ENCODE assay signal across 18 cellular contexts in genomic region chr5:173757817-173758216, GRCh38.
A peak's percentile ranks its signal among the peaks of the same experiment; 100 is the strongest.
DNase-seq lines count a peak whose midpoint lies in the region; ATAC-seq and TF ChIP-seq lines count a peak whose summit lies in the region.
"Had no signal": no experiment of that assay in that cellular context is flagged by ENCODE, and none has a peak within 500 bp of the region (broad histone marks: within the 10 kb centered on the region; RNA-seq: fewer than 3 reads in every experiment).

No MANE protein-coding gene starts in this region.

- TF ChIP-seq CTCF in GM23338 (conservative IDR thresholded peaks at IDR 0.05; ENCODE audit: low read depth in 2 of 2) (no peak), WERI-Rb-1 (IDR thresholded peaks at IDR 0.05; ENCODE audit: low read depth, low read length) (no peak), glutamatergic neuron (IDR thresholded peaks at IDR 0.05; ENCODE audit: partially characterized antibody, unreplicated experiment) (no peak)

- H3K27me3 Mint-ChIP-seq in GM23338 (ENCODE audit: insufficient read depth, low read depth, poor library complexity) (peaks cover 4% of the 10 kb centered on the region), glutamatergic neuron (ENCODE audit: unreplicated experiment) (peaks cover 4% of the 10 kb centered on the region)

- no peak overlapping the region for H3K27ac ChIP-seq in GM23338 (ENCODE audit: low read depth)
- peak overlapping the region; percentile 93 for H3K27ac ChIP-seq in WERI-Rb-1
- H3K27ac ChIP-seq: BLaER1, RWPE1, SJSA1 had no signal

- H3K36me3 ChIP-seq in GM23338 (ENCODE audit: insufficient read depth) (no peaks in the 10 kb centered on the region), WERI-Rb-1 (no peaks in the 10 kb centered on the region)
- H3K36me3 ChIP-seq: BLaER1, SJSA1 had no signal

- H3K4me3 Mint-ChIP-seq in GM23338 (no peak overlapping the region), glutamatergic neuron (ENCODE audit: unreplicated experiment) (peak overlapping the region; percentile 16)
- H3K4me3 Mint-ChIP-seq: IgD-negative memory B cell had no signal

- intact Hi-C loops in posterior vena cava (cut with DNase I): no loop called here

- H3K27me3 ChIP-seq in GM23338 (ENCODE audit: insufficient read depth) (no peaks in the 10 kb centered on the region), WERI-Rb-1 (ENCODE audit: insufficient read depth, low read depth, severe bottlenecking) (no peaks in the 10 kb centered on the region)
- H3K27me3 ChIP-seq: BLaER1, SJSA1 had no signal

- H3K9me3 Mint-ChIP-seq in GM23338 (no peaks in the 10 kb centered on the region; the same call in 2 of the 3 replicates), glutamatergic neuron (ENCODE audit: unreplicated experiment) (peaks cover 5% of the 10 kb centered on the region)
- H3K9me3 Mint-ChIP-seq: IgD-negative memory B cell had no signal

- H3K9me3 ChIP-seq in WERI-Rb-1 (ENCODE audit: severe bottlenecking): no peaks in the 10 kb centered on the region
- H3K9me3 ChIP-seq: BLaER1, SJSA1 had no signal

- no peaks in the 10 kb centered on the region for H3K79me2 ChIP-seq in GM23338 (replicated peaks; ENCODE audit: insufficient read depth)

- H3K27ac Mint-ChIP-seq in GM23338 (no peak overlapping the region), glutamatergic neuron (ENCODE audit: unreplicated experiment) (peak overlapping the region; percentile 74)
- H3K27ac Mint-ChIP-seq: IgD-negative memory B cell had no signal

- peak overlapping the region; percentile 74; the same call in 1 of the 2 replicates for H2AFZ ChIP-seq in GM23338

- no peaks in the 10 kb centered on the region for H4K20me1 ChIP-seq in GM23338 (replicated peaks; ENCODE audit: insufficient read depth)
- H4K20me1 ChIP-seq: BLaER1 had no signal

- no peak for DNase-seq in GM23338 (ENCODE audit: low spot score)
- DNase-seq in WERI-Rb-1: peak; percentile 83
- no peak for DNase-seq in glutamatergic neuron
- peak; percentile 62 for DNase-seq in posterior vena cava (ENCODE audit: low spot score)
- DNase-seq in HuH-7 (ENCODE audit: low spot score): no peak
- DNase-seq in NCI-H1105 treated with DMSO at 0.1 percent for 48 hours (lab: John Stamatoyannopoulos, UW): no peak
- DNase-seq: DMS 273 treated with DMSO at 0.1 percent for 48 hours; HCEC 1CT; NCI-H1417 treated with DMSO at 0.1 percent for 48 hours; NCI-H2029 treated with DMSO at 0.1 percent for 48 hours; NCI-H526; NK-92 treated with Interleukin-12 subunit alpha and Interleukin-12 subunit beta, amount 100 ng/mL, for 24 hours; OCI-M1 had no signal

- ATAC-seq in GM23338 (no peak), GM21786 (IDR thresholded peaks at IDR 0.05; ENCODE audit: unreplicated experiment) (no peak)

- H3K4me1 Mint-ChIP-seq in GM23338: peaks cover 11% of the 10 kb centered on the region
- peaks cover 41% of the 10 kb centered on the region for H3K4me1 Mint-ChIP-seq in glutamatergic neuron (ENCODE audit: low read depth, unreplicated experiment)

- no peak overlapping the region for H3K4me2 ChIP-seq in GM23338
- H3K4me2 ChIP-seq: BLaER1 had no signal

- H3K9me2 ChIP-seq in GM23338 (ENCODE audit: insufficient read depth): peaks cover 15% of the 10 kb centered on the region; the same call in 1 of the 2 replicates

- H3K4me3 ChIP-seq in GM23338: no peak overlapping the region
- H3K4me3 ChIP-seq in WERI-Rb-1 (ENCODE audit: low read depth, low read length): peak overlapping the region; percentile 26
- H3K4me3 ChIP-seq: BLaER1, SJSA1 had no signal

- no peaks in the 10 kb centered on the region for H3F3A ChIP-seq in GM23338 (replicated peaks; ENCODE audit: low read depth)

- H3K36me3 Mint-ChIP-seq in GM23338 (ENCODE audit: low read depth): no peaks in the 10 kb centered on the region
- H3K36me3 Mint-ChIP-seq in glutamatergic neuron (ENCODE audit: unreplicated experiment): no peaks in the 10 kb centered on the region

- peaks cover 11% of the 10 kb centered on the region; the same call in 1 of the 2 replicates for H3K4me1 ChIP-seq in GM23338 (ENCODE audit: insufficient read depth)
- H3K4me1 ChIP-seq: SJSA1 had no signal

TF ChIP-seq in GM23338, 12 proteins besides CTCF, POLR2A, EP300 and RAD21:
- TF ChIP-seq, protein P1, sequence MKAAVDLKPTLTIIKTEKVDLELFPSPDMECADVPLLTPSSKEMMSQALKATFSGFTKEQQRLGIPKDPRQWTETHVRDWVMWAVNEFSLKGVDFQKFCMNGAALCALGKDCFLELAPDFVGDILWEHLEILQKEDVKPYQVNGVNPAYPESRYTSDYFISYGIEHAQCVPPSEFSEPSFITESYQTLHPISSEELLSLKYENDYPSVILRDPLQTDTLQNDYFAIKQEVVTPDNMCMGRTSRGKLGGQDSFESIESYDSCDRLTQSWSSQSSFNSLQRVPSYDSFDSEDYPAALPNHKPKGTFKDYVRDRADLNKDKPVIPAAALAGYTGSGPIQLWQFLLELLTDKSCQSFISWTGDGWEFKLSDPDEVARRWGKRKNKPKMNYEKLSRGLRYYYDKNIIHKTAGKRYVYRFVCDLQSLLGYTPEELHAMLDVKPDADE (IDR thresholded peaks at IDR 0.05): no peak
- TF ChIP-seq NANOG (IDR thresholded peaks at IDR 0.05; ENCODE audit: borderline replicate concordance): no peak
- no peak for TF ChIP-seq ZNF114 (CRISPR knock-in tag; IDR thresholded peaks at IDR 0.05)
- TF ChIP-seq EZH2phosphoT487 (IDR thresholded peaks at IDR 0.05; ENCODE audit: unreplicated experiment): no peak
- no peak for TF ChIP-seq STAT1 (IDR thresholded peaks at IDR 0.05; ENCODE audit: unreplicated experiment)
- TF ChIP-seq JUNB (IDR thresholded peaks at IDR 0.05; ENCODE audit: unreplicated experiment): no peak
- TF ChIP-seq CREB1 (CRISPR knock-in tag; IDR thresholded peaks at IDR 0.05; ENCODE audit: low read depth): no peak
TF ChIP-seq in GM23338: peak in this region for 0.

Comparison
In these comparisons a context has a peak if more than half of its experiments do, and no peak if none do; other contexts are left out.
1. DNase-seq: peak in WERI-Rb-1 (single experiment) and posterior vena cava (single experiment); none in GM23338 (single experiment), glutamatergic neuron (single experiment), HuH-7 (single experiment) and NCI-H1105 treated with DMSO at 0.1 percent for 48 hours (single experiment).